ENCODE assay signal across 8 cellular contexts in the genomic region with DNA sequence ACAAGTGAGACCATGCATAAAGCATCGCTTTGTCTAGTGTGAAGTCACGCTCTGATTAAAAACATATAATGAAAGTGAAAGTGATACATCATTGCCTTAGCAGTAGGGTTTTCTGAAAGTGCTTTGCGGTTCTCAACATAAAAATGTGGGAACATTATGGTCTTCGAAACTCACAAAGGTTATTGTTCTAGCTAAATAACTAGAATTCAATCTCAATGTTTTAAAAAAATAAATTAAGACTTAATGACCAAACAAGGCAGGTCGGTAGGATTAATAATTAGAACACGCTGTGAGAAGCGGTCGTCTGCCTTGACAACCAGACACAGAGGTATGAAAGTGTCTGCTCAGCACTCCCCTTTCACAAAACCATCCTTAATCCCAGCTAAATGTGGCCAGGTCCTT. TPM values are rescaled to one million over a fixed set of nuclear protein-coding genes. Genes with fewer than 3 reads are reported as not detected.
A peak's percentile ranks its signal among the peaks of the same experiment; 100 is the strongest.
DNase-seq lines count a peak whose midpoint lies in the region; ATAC-seq and TF ChIP-seq lines count a peak whose summit lies in the region.

No MANE protein-coding gene starts in this region.

- no peaks in the 10 kb centered on the region for H3K9me3 Mint-ChIP-seq in T-helper 2 cell treated with Interferon-gamma antibody and Interleukin-4, amounts not matched to agents 5 μg/mL and 100 μg/mL, for 36 hours
- H3K9me3 Mint-ChIP-seq in progenitor cell of endocrine pancreas (ENCODE audit: low read depth), result no peaks in the 10 kb centered on the region

- peak; percentile 98 for ATAC-seq in GM21423 (IDR thresholded peaks at IDR 0.05; ENCODE audit: unreplicated experiment)

- no peak overlapping the region for H3K27ac Mint-ChIP-seq in T-helper 2 cell treated with Interferon-gamma antibody and Interleukin-4, amounts not matched to agents 5 μg/mL and 100 μg/mL, for 36 hours
- H3K27ac Mint-ChIP-seq in progenitor cell of endocrine pancreas, result no peak overlapping the region

- H3K4me1 Mint-ChIP-seq in T-helper 2 cell treated with Interferon-gamma antibody and Interleukin-4, amounts not matched to agents 5 μg/mL and 100 μg/mL, for 36 hours (ENCODE audit: low read depth), result peaks cover 8% of the 10 kb centered on the region
- peaks cover 5% of the 10 kb centered on the region for H3K4me1 Mint-ChIP-seq in progenitor cell of endocrine pancreas (ENCODE audit: low read depth)

- H3K4me3 Mint-ChIP-seq in T-helper 2 cell treated with Interferon-gamma antibody and Interleukin-4, amounts not matched to agents 5 μg/mL and 100 μg/mL, for 36 hours, result peak overlapping the region; percentile 23
- H3K4me3 Mint-ChIP-seq in progenitor cell of endocrine pancreas (ENCODE audit: low read depth), result no peak overlapping the region

- TF ChIP-seq CTCF in GM12865 (IDR thresholded peaks at IDR 0.05; ENCODE audit: insufficient read depth, low read depth, low read length, missing control alignments), result no peak
- TF ChIP-seq CTCF in progenitor cell of endocrine pancreas (IDR thresholded peaks at IDR 0.05; ENCODE audit: unreplicated experiment), result no peak

- H3K27me3 Mint-ChIP-seq in T-helper 2 cell treated with Interferon-gamma antibody and Interleukin-4, amounts not matched to agents 5 μg/mL and 100 μg/mL, for 36 hours (ENCODE audit: low read depth), result peaks cover 4% of the 10 kb centered on the region
- no peaks in the 10 kb centered on the region for H3K27me3 Mint-ChIP-seq in progenitor cell of endocrine pancreas

- DNase-seq in GM12865 (ENCODE audit: low read depth) (peak; percentile 44), HT-29 (ENCODE audit: low spot score) (peak; percentile 21), left kidney (ENCODE audit: low read depth, low spot score) (peak; percentile 20), ureter (ENCODE audit: low spot score) (no peak), HuH-7 (ENCODE audit: low spot score) (no peak), progenitor cell of endocrine pancreas (ENCODE audit: low spot score, unreplicated experiment) (no peak)
- no peak for DNase-seq in T-helper 2 cell treated with Interferon-gamma antibody and Interleukin-4, amounts not matched to agents 5 μg/mL and 100 μg/mL, for 36 hours (ENCODE audit: low spot score)

- no peaks in the 10 kb centered on the region for H3K36me3 Mint-ChIP-seq in T-helper 2 cell treated with Interferon-gamma antibody and Interleukin-4, amounts not matched to agents 5 μg/mL and 100 μg/mL, for 36 hours (ENCODE audit: low read depth)
- peaks cover 6% of the 10 kb centered on the region for H3K36me3 Mint-ChIP-seq in progenitor cell of endocrine pancreas (ENCODE audit: insufficient read depth)

- peak overlapping the region; percentile 14; the same call in 1 of the 2 replicates for H3K4me3 ChIP-seq in GM12865 (ENCODE audit: low read depth, low read length)

RNA-seq across cellular contexts. Expression of gene KLHL14, which starts 42.2 kb away (rescaled TPM):
- total RNA-seq in HT-29 (2014; rRNA removed; shearing (Covaris generic)), result not detected in 2 replicates
- total RNA-seq in ureter (0.29 TPM), progenitor cell of endocrine pancreas (7.0 and 7.8 TPM in 2 replicates)

Comparison
In these comparisons a context has a peak if more than half of its experiments do, and no peak if none do; other contexts are left out.
1. DNase-seq: peak in GM12865 (single experiment), HT-29 (single experiment) and left kidney (single experiment); none in T-helper 2 cell treated with Interferon-gamma antibody and Interleukin-4, amounts not matched to agents 5 μg/mL and 100 μg/mL, for 36 hours (single experiment), ureter (single experiment), HuH-7 (single experiment) and progenitor cell of endocrine pancreas (single experiment).